Comparison of ENCODE assay signal across 1 cellular context in the genomic region with DNA sequence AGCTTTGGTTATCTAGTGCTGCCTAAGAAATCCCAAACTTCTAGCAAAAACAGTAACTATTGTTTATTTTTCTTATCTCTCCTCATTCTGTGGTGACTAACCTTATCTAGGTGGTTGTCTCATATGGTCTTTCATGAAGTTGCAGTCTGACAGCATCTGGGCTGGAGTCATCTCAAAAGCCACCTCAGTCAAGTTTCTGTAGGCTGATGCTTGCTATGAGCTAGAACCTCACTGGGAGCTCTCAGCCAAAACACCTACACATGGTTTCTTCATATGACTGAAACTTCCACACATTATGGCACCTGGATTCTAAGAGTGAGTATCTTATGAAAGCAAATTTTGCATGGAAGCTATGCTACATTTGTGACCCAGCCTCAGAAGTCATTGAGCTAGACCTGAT.
TF ChIP-seq lines count a peak whose summit lies in the region.

No MANE protein-coding gene starts in this region.

TF ChIP-seq in GM12878, 131 proteins besides CTCF, POLR2A, EP300 and RAD21 (continued from another document):
- TF ChIP-seq CREB1 (IDR thresholded peaks at IDR 0.05; ENCODE audit: low read depth) (peak; percentile 62), ZNF217 (IDR thresholded peaks at IDR 0.05) (no peak), KAT2A (conservative IDR thresholded peaks at IDR 0.05; ENCODE audit: control insufficient read depth, low read depth, low read length) (no peak), SREBF2 (IDR thresholded peaks at IDR 0.05; ENCODE audit: low read length) (no peak), RUNX3 (IDR thresholded peaks at IDR 0.05; ENCODE audit: low read length) (peak; percentile 80), ETV6 (conservative IDR thresholded peaks at IDR 0.05 in 1 of 2, IDR thresholded peaks at IDR 0.05 in 1 of 2; ENCODE audit: borderline replicate concordance in 1 of 2, low read depth in 1 of 2) (no peak), IKZF1 (conservative IDR thresholded peaks at IDR 0.05) (peak; percentile 29; the same call in 1 of the 2 replicates), YY1 (IDR thresholded peaks at IDR 0.05; ENCODE audit: low read depth, low read length) (no peak), ATF7 (IDR thresholded peaks at IDR 0.05; ENCODE audit: low read depth) (no peak), HDAC6 (IDR thresholded peaks at IDR 0.05; ENCODE audit: unreplicated experiment) (no peak), MTA3 (IDR thresholded peaks at IDR 0.05; ENCODE audit: borderline replicate concordance, low read length) (0 out of 2 replicates have a peak, but pooled peaks have one; percentile 48), JUNB (IDR thresholded peaks at IDR 0.05) (peak; percentile 92), BRCA1 (IDR thresholded peaks at IDR 0.05; ENCODE audit: low read depth, low read length) (no peak), RCOR1 (conservative IDR thresholded peaks at IDR 0.05; ENCODE audit: low read depth, low read length) (no peak), SP1 (IDR thresholded peaks at IDR 0.05; ENCODE audit: low read depth, low read length) (no peak), FOXM1 (IDR thresholded peaks at IDR 0.05; ENCODE audit: low read depth, low read length) (peak; percentile 86; the same call in 1 of the 2 replicates), IRF4 (IDR thresholded peaks at IDR 0.05; ENCODE audit: low read depth, low read length) (0 out of 2 replicates have a peak, but pooled peaks have one; percentile 15), TCF12 (IDR thresholded peaks at IDR 0.05; ENCODE audit: low read depth, low read length) (0 out of 2 replicates have a peak, but pooled peaks have one; percentile 19), GABPA (IDR thresholded peaks at IDR 0.05; ENCODE audit: low read depth) (peak; percentile 38; the same call in 1 of the 2 replicates), PML (IDR thresholded peaks at IDR 0.05; ENCODE audit: low read length) (no peak; the same call in 1 of the 2 replicates), LARP7 (IDR thresholded peaks at IDR 0.05) (no peak), YBX1 (IDR thresholded peaks at IDR 0.05) (no peak), STAT3 (IDR thresholded peaks at IDR 0.05; ENCODE audit: low read depth, low read length) (no peak), EED (IDR thresholded peaks at IDR 0.05; ENCODE audit: low read depth) (peak; percentile 78), BCL11A (IDR thresholded peaks at IDR 0.05; ENCODE audit: low read depth, low read length) (peak; percentile 75)
- TF ChIP-seq, protein P1, sequence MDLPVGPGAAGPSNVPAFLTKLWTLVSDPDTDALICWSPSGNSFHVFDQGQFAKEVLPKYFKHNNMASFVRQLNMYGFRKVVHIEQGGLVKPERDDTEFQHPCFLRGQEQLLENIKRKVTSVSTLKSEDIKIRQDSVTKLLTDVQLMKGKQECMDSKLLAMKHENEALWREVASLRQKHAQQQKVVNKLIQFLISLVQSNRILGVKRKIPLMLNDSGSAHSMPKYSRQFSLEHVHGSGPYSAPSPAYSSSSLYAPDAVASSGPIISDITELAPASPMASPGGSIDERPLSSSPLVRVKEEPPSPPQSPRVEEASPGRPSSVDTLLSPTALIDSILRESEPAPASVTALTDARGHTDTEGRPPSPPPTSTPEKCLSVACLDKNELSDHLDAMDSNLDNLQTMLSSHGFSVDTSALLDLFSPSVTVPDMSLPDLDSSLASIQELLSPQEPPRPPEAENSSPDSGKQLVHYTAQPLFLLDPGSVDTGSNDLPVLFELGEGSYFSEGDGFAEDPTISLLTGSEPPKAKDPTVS (IDR thresholded peaks at IDR 0.05; ENCODE audit: low read depth, low read length), result no peak
- TF ChIP-seq, protein P2, sequence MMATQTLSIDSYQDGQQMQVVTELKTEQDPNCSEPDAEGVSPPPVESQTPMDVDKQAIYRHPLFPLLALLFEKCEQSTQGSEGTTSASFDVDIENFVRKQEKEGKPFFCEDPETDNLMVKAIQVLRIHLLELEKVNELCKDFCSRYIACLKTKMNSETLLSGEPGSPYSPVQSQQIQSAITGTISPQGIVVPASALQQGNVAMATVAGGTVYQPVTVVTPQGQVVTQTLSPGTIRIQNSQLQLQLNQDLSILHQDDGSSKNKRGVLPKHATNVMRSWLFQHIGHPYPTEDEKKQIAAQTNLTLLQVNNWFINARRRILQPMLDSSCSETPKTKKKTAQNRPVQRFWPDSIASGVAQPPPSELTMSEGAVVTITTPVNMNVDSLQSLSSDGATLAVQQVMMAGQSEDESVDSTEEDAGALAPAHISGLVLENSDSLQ (IDR thresholded peaks at IDR 0.05), result no peak
- TF ChIP-seq, protein P3, sequence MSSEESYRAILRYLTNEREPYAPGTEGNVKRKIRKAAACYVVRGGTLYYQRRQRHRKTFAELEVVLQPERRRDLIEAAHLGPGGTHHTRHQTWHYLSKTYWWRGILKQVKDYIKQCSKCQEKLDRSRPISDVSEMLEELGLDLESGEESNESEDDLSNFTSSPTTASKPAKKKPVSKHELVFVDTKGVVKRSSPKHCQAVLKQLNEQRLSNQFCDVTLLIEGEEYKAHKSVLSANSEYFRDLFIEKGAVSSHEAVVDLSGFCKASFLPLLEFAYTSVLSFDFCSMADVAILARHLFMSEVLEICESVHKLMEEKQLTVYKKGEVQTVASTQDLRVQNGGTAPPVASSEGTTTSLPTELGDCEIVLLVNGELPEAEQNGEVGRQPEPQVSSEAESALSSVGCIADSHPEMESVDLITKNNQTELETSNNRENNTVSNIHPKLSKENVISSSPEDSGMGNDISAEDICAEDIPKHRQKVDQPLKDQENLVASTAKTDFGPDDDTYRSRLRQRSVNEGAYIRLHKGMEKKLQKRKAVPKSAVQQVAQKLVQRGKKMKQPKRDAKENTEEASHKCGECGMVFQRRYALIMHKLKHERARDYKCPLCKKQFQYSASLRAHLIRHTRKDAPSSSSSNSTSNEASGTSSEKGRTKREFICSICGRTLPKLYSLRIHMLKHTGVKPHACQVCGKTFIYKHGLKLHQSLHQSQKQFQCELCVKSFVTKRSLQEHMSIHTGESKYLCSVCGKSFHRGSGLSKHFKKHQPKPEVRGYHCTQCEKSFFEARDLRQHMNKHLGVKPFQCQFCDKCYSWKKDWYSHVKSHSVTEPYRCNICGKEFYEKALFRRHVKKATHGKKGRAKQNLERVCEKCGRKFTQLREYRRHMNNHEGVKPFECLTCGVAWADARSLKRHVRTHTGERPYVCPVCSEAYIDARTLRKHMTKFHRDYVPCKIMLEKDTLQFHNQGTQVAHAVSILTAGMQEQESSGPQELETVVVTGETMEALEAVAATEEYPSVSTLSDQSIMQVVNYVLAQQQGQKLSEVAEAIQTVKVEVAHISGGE (CRISPR knock-in tag; IDR thresholded peaks at IDR 0.05), result no peak
- TF ChIP-seq, protein P4, sequence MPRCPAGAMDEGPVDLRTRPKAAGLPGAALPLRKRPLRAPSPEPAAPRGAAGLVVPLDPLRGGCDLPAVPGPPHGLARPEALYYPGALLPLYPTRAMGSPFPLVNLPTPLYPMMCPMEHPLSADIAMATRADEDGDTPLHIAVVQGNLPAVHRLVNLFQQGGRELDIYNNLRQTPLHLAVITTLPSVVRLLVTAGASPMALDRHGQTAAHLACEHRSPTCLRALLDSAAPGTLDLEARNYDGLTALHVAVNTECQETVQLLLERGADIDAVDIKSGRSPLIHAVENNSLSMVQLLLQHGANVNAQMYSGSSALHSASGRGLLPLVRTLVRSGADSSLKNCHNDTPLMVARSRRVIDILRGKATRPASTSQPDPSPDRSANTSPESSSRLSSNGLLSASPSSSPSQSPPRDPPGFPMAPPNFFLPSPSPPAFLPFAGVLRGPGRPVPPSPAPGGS (IDR thresholded peaks at IDR 0.05; ENCODE audit: borderline replicate concordance, insufficient read depth, low read depth, low read length, poor library complexity, severe bottlenecking), result no peak
